22 cellular contexts compared by ENCODE assay signal in genomic region chr17:58956997-58957724, GRCh38.
A peak's percentile ranks its signal among the peaks of the same experiment; 100 is the strongest.
DNase-seq lines count a peak whose midpoint lies in the region; ATAC-seq and TF ChIP-seq lines count a peak whose summit lies in the region.
"Had no signal": no experiment of that assay in that cellular context is flagged by ENCODE, and none has a peak within 500 bp of the region (broad histone marks: within the 10 kb centered on the region; RNA-seq: fewer than 3 reads in every experiment).

No MANE protein-coding gene starts in this region.

- no peaks in the 10 kb centered on the region for H4K20me1 ChIP-seq in DOHH2 (ENCODE audit: control insufficient read depth, insufficient read depth, low read depth, low read length)

- WGBS in right lobe of liver (ENCODE audit: insufficient coverage, low coverage, low lambda C conversion rate, missing lambda C conversion rate) = 75% methylated on average over 2 of the region's 2 CpGs

- TF ChIP-seq CTCF in DOHH2 (IDR thresholded peaks at IDR 0.05; ENCODE audit: low read depth, low read length, poor library complexity, severe bottlenecking) (no peak), cardiac fibroblast (IDR thresholded peaks at IDR 0.05; ENCODE audit: low read depth, low read length) (no peak), right lobe of liver (IDR thresholded peaks at IDR 0.05) (no peak)

- peaks cover 26% of the 10 kb centered on the region for H3K79me2 ChIP-seq in DOHH2 (ENCODE audit: control insufficient read depth, low read length)

- peaks cover 4 to 27% (median 7%) of the 10 kb centered on the region in 5 donors for H3K27me3 Mint-ChIP-seq in naive thymus-derived CD8-positive, alpha-beta T cell
- no peaks in the 10 kb centered on the region for H3K27me3 Mint-ChIP-seq in stimulated activated naive CD8-positive, alpha-beta T cell treated with anti-CD3 and anti-CD28 coated beads, Interleukin-15, amount 100 ng/mL, for 72 hours

- H3K9me2 ChIP-seq in DOHH2 (replicated peaks; ENCODE audit: control insufficient read depth, low read length) = no peaks in the 10 kb centered on the region

- ATAC-seq in right lobe of liver (peak in 3 of 4 donors; percentile 26 to 74 (median 58)), GM21825 (IDR thresholded peaks at IDR 0.05; ENCODE audit: unreplicated experiment) (no peak)
- no peak for ATAC-seq in naive thymus-derived CD8-positive, alpha-beta T cell
- ATAC-seq in stimulated activated naive CD8-positive, alpha-beta T cell treated with anti-CD3 and anti-CD28 coated beads, Interleukin-15, amount 100 ng/mL, for 72 hours = no peak
- ATAC-seq: activated T-cell treated with anti-CD3 and anti-CD28 coated beads, Interleukin-2, amount 50 U/mL, for 72 hours; gastroesophageal sphincter; GM12878; mucosa of descending colon had no signal

- H3K9me3 Mint-ChIP-seq in naive thymus-derived CD8-positive, alpha-beta T cell = peaks cover 0 to 5% (median 0%) of the 10 kb centered on the region in 9 donors
- H3K9me3 Mint-ChIP-seq in stimulated activated naive CD8-positive, alpha-beta T cell treated with anti-CD3 and anti-CD28 coated beads, Interleukin-15, amount 100 ng/mL, for 72 hours = peaks cover 0 to 5% of the 10 kb centered on the region in 2 donors

- peaks cover 4% of the 10 kb centered on the region; the same call in 1 of the 2 replicates for H3K9me3 ChIP-seq in DOHH2 (ENCODE audit: control insufficient read depth, insufficient read depth, low read length)
- no peaks in the 10 kb centered on the region for H3K9me3 ChIP-seq in right lobe of liver
- H3K9me3 ChIP-seq: BE2C, mucosa of descending colon, tibial artery had no signal

- intact Hi-C loops in right lobe of liver (cut with DNase I) = no loop called here

- H3K36me3 Mint-ChIP-seq in naive thymus-derived CD8-positive, alpha-beta T cell = peaks cover 0 to 5% (median 4%) of the 10 kb centered on the region in 3 donors

- no peaks in the 10 kb centered on the region for H3K27me3 ChIP-seq in DOHH2 (ENCODE audit: control insufficient read depth, low read length)
- no peaks in the 10 kb centered on the region for H3K27me3 ChIP-seq in right lobe of liver
- H3K27me3 ChIP-seq: BE2C, gastroesophageal sphincter, tibial artery had no signal

- peaks cover 32% of the 10 kb centered on the region for H3K4me1 ChIP-seq in DOHH2 (ENCODE audit: control insufficient read depth, low read length)
- no peaks in the 10 kb centered on the region for H3K4me1 ChIP-seq in right lobe of liver
- H3K4me1 ChIP-seq: gastroesophageal sphincter, tibial artery had no signal

- H3F3A ChIP-seq in DOHH2 (ENCODE audit: control insufficient read depth, insufficient read depth) = no peaks in the 10 kb centered on the region; the same call in none of the 2 replicates

- DNase-seq in M059J (ENCODE audit: low read depth) (peak; percentile 33), cardiac fibroblast (ENCODE audit: low read depth in 2 of 2) (peak; percentile 19 to 93), right lobe of liver (no peak), ecto neural progenitor cell (ENCODE audit: low spot score) (no peak)
- DNase-seq in naive thymus-derived CD8-positive, alpha-beta T cell = no peak
- no peak for DNase-seq in stimulated activated naive CD8-positive, alpha-beta T cell treated with anti-CD3 and anti-CD28 coated beads, Interleukin-15, amount 100 ng/mL, for 72 hours
- DNase-seq: activated CD4-positive, alpha-beta T cell treated with anti-CD3 and anti-CD28 coated beads, Interleukin-2, amount 50 U/mL, for 1 hour; activated T-cell treated with anti-CD3 and anti-CD28 coated beads, Interleukin-2, amount 50 U/mL, for 72 hours; BE2C; DND-41; Kasumi-1; kidney; mucosa of descending colon; NCI-H1930; NCI-H526; posterior cingulate gyrus; T1000; tibial artery had no signal

- H3K36me3 ChIP-seq in DOHH2 (ENCODE audit: control insufficient read depth, low read length) (peaks cover 23% of the 10 kb centered on the region), right lobe of liver (no peaks in the 10 kb centered on the region)
- H3K36me3 ChIP-seq: BE2C, gastroesophageal sphincter, tibial artery had no signal

- H3K27ac ChIP-seq in DOHH2 (ENCODE audit: low read depth, low read length) (peak overlapping the region; percentile 15; the same call in 1 of the 2 replicates), right lobe of liver (no peak overlapping the region)
- H3K27ac ChIP-seq: gastroesophageal sphincter, tibial artery had no signal

- H3K4me3 Mint-ChIP-seq in naive thymus-derived CD8-positive, alpha-beta T cell = no peak overlapping the region
- no peak overlapping the region for H3K4me3 Mint-ChIP-seq in stimulated activated naive CD8-positive, alpha-beta T cell treated with anti-CD3 and anti-CD28 coated beads, Interleukin-15, amount 100 ng/mL, for 72 hours
- H3K4me3 Mint-ChIP-seq: activated T-cell treated with anti-CD3 and anti-CD28 coated beads, Interleukin-2, amount 50 U/mL, for 72 hours had no signal

- H3K4me1 Mint-ChIP-seq in naive thymus-derived CD8-positive, alpha-beta T cell = peaks cover 0 to 8% (median 0%) of the 10 kb centered on the region in 4 donors
- peaks cover 8% of the 10 kb centered on the region for H3K4me1 Mint-ChIP-seq in stimulated activated naive CD8-positive, alpha-beta T cell treated with anti-CD3 and anti-CD28 coated beads, Interleukin-15, amount 100 ng/mL, for 72 hours

- H3K4me3 ChIP-seq in DOHH2 (ENCODE audit: low read length) (no peak overlapping the region), cardiac fibroblast (replicated peaks in 1 of 2; ENCODE audit: low read depth in 2 of 2, low read length in 2 of 2) (peak overlapping the region in 1 of 2 donors; percentile 15), right lobe of liver (no peak overlapping the region)
- H3K4me3 ChIP-seq: gastroesophageal sphincter, GM12878, mucosa of descending colon, tibial artery had no signal

- TF ChIP-seq POLR2A in right lobe of liver (IDR thresholded peaks at IDR 0.05) = no peak

- POLR2A ChIA-PET in naive thymus-derived CD8-positive, alpha-beta T cell (lab: Charles Lee) = interaction anchor here (0.7 kb wide), 1 partner anchor 276 kb away, joined by 3 read pairs; no protein-coding TSS in a partner anchor

- no peak overlapping the region for H3K4me2 ChIP-seq in DOHH2 (ENCODE audit: low read length)

- no peak overlapping the region for H3K27ac Mint-ChIP-seq in naive thymus-derived CD8-positive, alpha-beta T cell
- no peak overlapping the region for H3K27ac Mint-ChIP-seq in stimulated activated naive CD8-positive, alpha-beta T cell treated with anti-CD3 and anti-CD28 coated beads, Interleukin-15, amount 100 ng/mL, for 72 hours
- H3K27ac Mint-ChIP-seq: activated T-cell treated with anti-CD3 and anti-CD28 coated beads, Interleukin-2, amount 50 U/mL, for 72 hours had no signal

Comparison
In these comparisons a context has a peak if more than half of its experiments do, and no peak if none do; other contexts are left out.
1. DNase-seq: peak in M059J (single experiment) and cardiac fibroblast (2 of 2); none in right lobe of liver (0 of 3), naive thymus-derived CD8-positive, alpha-beta T cell (0 of 10), ecto neural progenitor cell (single experiment) and stimulated activated naive CD8-positive, alpha-beta T cell treated with anti-CD3 and anti-CD28 coated beads, Interleukin-15, amount 100 ng/mL, for 72 hours (0 of 2).
2. ATAC-seq: peak in right lobe of liver (3 of 4); none in naive thymus-derived CD8-positive, alpha-beta T cell (0 of 2), stimulated activated naive CD8-positive, alpha-beta T cell treated with anti-CD3 and anti-CD28 coated beads, Interleukin-15, amount 100 ng/mL, for 72 hours (single experiment) and GM21825 (single experiment).